Comparison of ENCODE assay signal across 13 cellular contexts in the genomic region with DNA sequence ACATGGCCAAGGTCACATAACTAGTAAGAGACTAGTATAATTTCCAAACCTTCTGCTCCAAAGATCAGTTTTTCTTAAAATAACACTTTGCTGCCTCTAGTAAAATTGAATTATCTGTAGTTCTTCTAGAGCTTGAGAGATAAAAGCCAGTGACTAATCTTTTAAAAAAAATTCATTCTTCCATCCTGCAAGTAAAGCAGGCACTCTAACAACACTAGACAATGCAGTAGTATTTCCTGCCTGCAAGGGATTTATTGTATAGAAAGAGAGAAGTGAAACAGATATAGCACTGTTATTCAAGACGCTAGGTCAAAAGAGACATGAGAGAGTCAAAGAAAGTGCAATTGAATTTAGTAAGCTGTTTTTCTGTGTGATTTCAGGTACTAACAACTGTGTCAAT.
DNase-seq lines count a peak whose midpoint lies in the region; ATAC-seq and TF ChIP-seq lines count a peak whose summit lies in the region.
"Had no signal": no experiment of that assay in that cellular context is flagged by ENCODE, and none has a peak within 500 bp of the region (broad histone marks: within the 10 kb centered on the region; RNA-seq: fewer than 3 reads in every experiment).

No MANE protein-coding gene starts in this region.

- no peak overlapping the region for H3K4me3 ChIP-seq in NB4 (ENCODE audit: low read depth, low read length)
- H3K4me3 ChIP-seq: SK-N-MC, upper lobe of left lung had no signal

- no peak for TF ChIP-seq POLR2A in NB4 (IDR thresholded peaks at IDR 0.05; ENCODE audit: extremely low read depth, insufficient read length)

- peak; percentile 13 for DNase-seq in GDM1 (lab: John Stamatoyannopoulos, UW)
- peak; percentile 77 for DNase-seq in NB4 (ENCODE audit: low read depth)
- no peak for DNase-seq in stimulated activated naive CD8-positive, alpha-beta T cell treated with anti-CD3 and anti-CD28 coated beads, Interleukin-15, Interleukin-2, amounts not matched to agents 100 U/mL and 50 U/mL, for 24 hours
- DNase-seq in NCI-H1694 treated with DMSO at 0.1 percent for 48 hours (lab: John Stamatoyannopoulos, UW), result no peak
- no peak for DNase-seq in effector CD8-positive, alpha-beta T cell (lab: John Stamatoyannopoulos, UW)
- DNase-seq in T-helper 1 cell, result no peak
- DNase-seq: activated CD4-positive, alpha-beta T cell treated with anti-CD3 and anti-CD28 coated beads, Interleukin-2, amount 50 U/mL, for 4 hours; effector memory CD8-positive, alpha-beta T cell; midbrain; upper lobe of left lung had no signal

- ATAC-seq in GM19397 (IDR thresholded peaks at IDR 0.05; ENCODE audit: unreplicated experiment) (peak; percentile 82), HG03108 (IDR thresholded peaks at IDR 0.05; ENCODE audit: unreplicated experiment) (peak; percentile 77)
- ATAC-seq in stimulated activated naive CD8-positive, alpha-beta T cell treated with anti-CD3 and anti-CD28 coated beads, Interleukin-15, Interleukin-2, amounts not matched to agents 100 U/mL and 50 U/mL, for 24 hours, result no peak
- ATAC-seq: effector memory CD8-positive, alpha-beta T cell had no signal

- TF ChIP-seq CTCF in NB4 (IDR thresholded peaks at IDR 0.05; ENCODE audit: low read depth, low read length), result no peak

Comparison
In these comparisons a context has a peak if more than half of its experiments do, and no peak if none do; other contexts are left out.
1. DNase-seq: peak in GDM1 (single experiment) and NB4 (single experiment); none in stimulated activated naive CD8-positive, alpha-beta T cell treated with anti-CD3 and anti-CD28 coated beads, Interleukin-15, Interleukin-2, amounts not matched to agents 100 U/mL and 50 U/mL, for 24 hours (single experiment), NCI-H1694 treated with DMSO at 0.1 percent for 48 hours (single experiment), effector CD8-positive, alpha-beta T cell (single experiment) and T-helper 1 cell (0 of 5).